In genomic region chr15:74642724-74643367, GRCh38 we compare ENCODE assay signal across 9 cellular contexts. TPM values are rescaled to one million over a fixed set of nuclear protein-coding genes. Genes with fewer than 3 reads are reported as not detected.
DNase-seq lines count a peak whose midpoint lies in the region; ATAC-seq and TF ChIP-seq lines count a peak whose summit lies in the region.
"Had no signal": no experiment of that assay in that cellular context is flagged by ENCODE, and none has a peak within 500 bp of the region (broad histone marks: within the 10 kb centered on the region; RNA-seq: fewer than 3 reads in every experiment).

No MANE protein-coding gene starts in this region.

- peak overlapping the region; percentile 15 for H3K9ac ChIP-seq in adipocyte (ENCODE audit: low read length)
- H3K9ac ChIP-seq in iPS-20b (ENCODE audit: low read depth, low read length): peak overlapping the region; percentile 50

- DNase-seq in NCI-H1105 treated with DMSO at 0.1 percent for 48 hours (lab: John Stamatoyannopoulos, UW) (peak; percentile 74), NCI-H1105 (lab: John Stamatoyannopoulos, UW) (no peak), adipocyte (ENCODE audit: low read depth) (peak; percentile 37), stomach (peak; percentile 61), NCI-H187 treated with DMSO at 0.1 percent for 48 hours (lab: John Stamatoyannopoulos, UW) (no peak), spleen (no peak)
- DNase-seq: NCI-H1694 had no signal

- WGBS in stomach, 5 donors: 13 to 42% (median 22%) methylated on average over 6 of the region's 6 CpGs
- 68 to 83% (median 76%) methylated on average over 6 of the region's 6 CpGs for WGBS in spleen, 5 donors

- H3K27me3 ChIP-seq in adipocyte (replicated peaks; ENCODE audit: control insufficient read depth, insufficient read depth, low read length) (no peaks in the 10 kb centered on the region), iPS-20b (ENCODE audit: insufficient read depth, low read length) (no peaks in the 10 kb centered on the region), stomach (no peaks in the 10 kb centered on the region), spleen (replicated peaks in 1 of 7) (no peaks in the 10 kb centered on the region)

- H3K4me1 ChIP-seq in adipocyte (ENCODE audit: control insufficient read depth, insufficient read depth, low read length): peaks cover 21% of the 10 kb centered on the region
- H3K4me1 ChIP-seq in iPS-20b (ENCODE audit: insufficient read depth, low read length): peaks cover 15% of the 10 kb centered on the region
- H3K4me1 ChIP-seq in stomach: peaks cover 21 to 64% (median 41%) of the 10 kb centered on the region in 4 donors
- H3K4me1 ChIP-seq in spleen: peaks cover 0 to 22% (median 0%) of the 10 kb centered on the region in 6 donors

- H3K36me3 ChIP-seq in adipocyte (ENCODE audit: control insufficient read depth, insufficient read depth, low read length, severe bottlenecking): peaks cover 22% of the 10 kb centered on the region
- H3K36me3 ChIP-seq in iPS-20b (ENCODE audit: insufficient read depth, low read depth, low read length): peaks cover 21% of the 10 kb centered on the region
- H3K36me3 ChIP-seq in stomach: peaks cover 23 to 54% (median 33%) of the 10 kb centered on the region in 4 donors
- H3K36me3 ChIP-seq in spleen: peaks cover 3 to 85% (median 30%) of the 10 kb centered on the region in 6 donors

- peak overlapping the region; percentile 4 for H3K4me3 ChIP-seq in adipocyte (ENCODE audit: low read length)
- peak overlapping the region; percentile 6; the same call in 1 of the 2 replicates for H3K4me3 ChIP-seq in iPS-20b (ENCODE audit: low read length)
- H3K4me3 ChIP-seq in stomach: peak overlapping the region in 1 of 4 donors; percentile 3
- no peak overlapping the region for H3K4me3 ChIP-seq in spleen

- no peak for ATAC-seq in HG03432 (IDR thresholded peaks at IDR 0.05; ENCODE audit: unreplicated experiment)

- TF ChIP-seq POLR2A in stomach (IDR thresholded peaks at IDR 0.05) (no peak), spleen (IDR thresholded peaks at IDR 0.05) (no peak)

- intact Hi-C loops in stomach (cut with DNase I; ENCODE audit: low total_unique reads): no loop called here
- intact Hi-C loops in spleen (cut with DNase I; ENCODE audit: low total_unique reads): no loop called here

- no peaks in the 10 kb centered on the region for H3K9me3 ChIP-seq in adipocyte (ENCODE audit: control insufficient read depth, low read length)
- no peaks in the 10 kb centered on the region for H3K9me3 ChIP-seq in iPS-20b (ENCODE audit: insufficient read depth, low read depth, low read length)
- H3K9me3 ChIP-seq in stomach: no peaks in the 10 kb centered on the region
- no peaks in the 10 kb centered on the region for H3K9me3 ChIP-seq in spleen

- TF ChIP-seq EP300 in stomach (IDR thresholded peaks at IDR 0.05): no peak

- TF ChIP-seq CTCF in stomach (IDR thresholded peaks at IDR 0.05): no peak
- TF ChIP-seq CTCF in spleen (IDR thresholded peaks at IDR 0.05 in 8 of 11, conservative IDR thresholded peaks at IDR 0.05 in 3 of 11): no peak

- H3K27ac ChIP-seq in iPS-20b (ENCODE audit: low read length) (peak overlapping the region; percentile 15), stomach (peak overlapping the region; percentile 73 to 88 (median 80)), spleen (no peak overlapping the region)

RNA-seq across cellular contexts. Expression of gene CLK3, which starts 27.2 kb away (rescaled TPM):
- total RNA-seq in stomach (100 to 1,000 TPM in 4 of 5 donors, 10 to 100 TPM in 1; 50.1 to 226 (median 120) TPM), spleen (100 to 1,000 TPM in 6 of 7 donors, 10 to 100 TPM in 1; 97.8 to 229 (median 109) TPM)
- polyA plus RNA-seq in stomach (10 to 100 TPM; 47.6 to 71.5 (median 57.1) TPM), spleen (100 to 1,000 TPM in 1 of 3 donors, 10 to 100 TPM in 2; 54.0 to 106 (median 93.7) TPM)

RNA-seq across cellular contexts. Expression of gene EDC3, which starts 53.0 kb away (rescaled TPM):
- total RNA-seq in stomach (10 to 100 TPM; 12.1 to 42.6 (median 17.4) TPM), spleen (10 to 100 TPM; 14.8 to 32.5 (median 26.3) TPM)
- polyA plus RNA-seq in stomach (10 to 100 TPM in 2 of 3 donors, 1 to 10 TPM in 1; 8.8 to 10.5 (median 10.2) TPM), spleen (10 to 100 TPM in 2 of 3 donors, 1 to 10 TPM in 1; 8.3 to 13.4 (median 10.3) TPM)

Comparison
In these comparisons a context has a peak if more than half of its experiments do, and no peak if none do; other contexts are left out.
1. DNase-seq: peak in NCI-H1105 treated with DMSO at 0.1 percent for 48 hours (single experiment), adipocyte (single experiment) and stomach (single experiment); none in NCI-H1105 (single experiment), NCI-H187 treated with DMSO at 0.1 percent for 48 hours (single experiment) and spleen (single experiment).
2. H3K4me3 ChIP-seq: peak in adipocyte (single experiment) and iPS-20b (single experiment); none in spleen (0 of 8).
3. H3K27ac ChIP-seq: peak in iPS-20b (single experiment) and stomach (5 of 5); none in spleen (0 of 8).